In genomic region chr18:26090130-26091046, GRCh38 we compare ENCODE assay signal across 7 cellular contexts. TPM values are rescaled to one million over a fixed set of nuclear protein-coding genes. Genes with fewer than 3 reads are reported as not detected.
A peak's percentile ranks its signal among the peaks of the same experiment; 100 is the strongest.
DNase-seq lines count a peak whose midpoint lies in the region; ATAC-seq and TF ChIP-seq lines count a peak whose summit lies in the region.

Gene SS18 (minus strand): TSS chr18:26090613. CDS start chr18:26090569, 44 bp downstream.

- no peaks in the 10 kb centered on the region for H3K36me3 ChIP-seq in hepatocyte (replicated peaks; ENCODE audit: insufficient read depth, low read depth)

- peak; percentile 81 to 91 for DNase-seq in NCI-H1930 (lab: John Stamatoyannopoulos, UW)
- peak; percentile 82 for DNase-seq in T-helper 9 cell
- DNase-seq in astrocyte of the hippocampus (ENCODE audit: low read depth, low spot score) = peak; percentile 98
- peak; percentile 96 for DNase-seq in hepatocyte (ENCODE audit: low spot score)
- peak; percentile 96 for DNase-seq in retina

- peaks cover 14% of the 10 kb centered on the region for H3K4me1 ChIP-seq in hepatocyte (ENCODE audit: insufficient read depth)

- peak; percentile 68 for ATAC-seq in GM18505 (IDR thresholded peaks at IDR 0.05; ENCODE audit: unreplicated experiment)
- peak; percentile 78 for ATAC-seq in HG02970 (IDR thresholded peaks at IDR 0.05; ENCODE audit: low FRiP score, unreplicated experiment)

- no peaks in the 10 kb centered on the region for H3K9me2 ChIP-seq in hepatocyte (replicated peaks; ENCODE audit: insufficient read depth)

- peak within 1 kb of the TSS; percentile 95 for H3K4me3 ChIP-seq in hepatocyte

- no peaks in the 10 kb centered on the region for H3K27me3 ChIP-seq in hepatocyte

- WGBS in hepatocyte (ENCODE audit: low lambda C conversion rate, missing lambda C conversion rate) = 2% methylated on average over 83 of the region's 89 CpGs

- H2AFZ ChIP-seq in hepatocyte = peak within 1 kb of the TSS; percentile 66

- no peaks in the 10 kb centered on the region for H3K9me3 ChIP-seq in hepatocyte (ENCODE audit: low read depth)

- H4K20me1 ChIP-seq in hepatocyte (ENCODE audit: insufficient read depth, poor library complexity, severe bottlenecking) = peaks cover 44% of the 10 kb centered on the region

- H3K4me2 ChIP-seq in hepatocyte = peak within 1 kb of the TSS; percentile 77

- peaks cover 43% of the 10 kb centered on the region for H3K79me2 ChIP-seq in hepatocyte

- peak within 1 kb of the TSS; percentile 100 for H3K27ac ChIP-seq in hepatocyte

- peak; percentile 2 for TF ChIP-seq CTCF in hepatocyte (IDR thresholded peaks at IDR 0.05; ENCODE audit: poor library complexity)

- TF ChIP-seq POLR2A in GM18505 (IDR thresholded peaks at IDR 0.05; ENCODE audit: borderline replicate concordance, extremely low read depth, insufficient read depth, insufficient read length) = peak; percentile 94

RNA-seq across cellular contexts. Expression of gene SS18, which starts in this region (rescaled TPM):
- 95.9 and 111 TPM in 2 replicates for total RNA-seq in hepatocyte
- polyA plus RNA-seq in hepatocyte = 43.4 and 44.7 TPM in 2 replicates

Comparison
In these comparisons a context has a peak if more than half of its experiments do, and no peak if none do; other contexts are left out.
1. Peak in every context shown above with its lines: DNase-seq, ATAC-seq, H3K4me3 ChIP-seq and H3K27ac ChIP-seq.